In the genomic region with DNA sequence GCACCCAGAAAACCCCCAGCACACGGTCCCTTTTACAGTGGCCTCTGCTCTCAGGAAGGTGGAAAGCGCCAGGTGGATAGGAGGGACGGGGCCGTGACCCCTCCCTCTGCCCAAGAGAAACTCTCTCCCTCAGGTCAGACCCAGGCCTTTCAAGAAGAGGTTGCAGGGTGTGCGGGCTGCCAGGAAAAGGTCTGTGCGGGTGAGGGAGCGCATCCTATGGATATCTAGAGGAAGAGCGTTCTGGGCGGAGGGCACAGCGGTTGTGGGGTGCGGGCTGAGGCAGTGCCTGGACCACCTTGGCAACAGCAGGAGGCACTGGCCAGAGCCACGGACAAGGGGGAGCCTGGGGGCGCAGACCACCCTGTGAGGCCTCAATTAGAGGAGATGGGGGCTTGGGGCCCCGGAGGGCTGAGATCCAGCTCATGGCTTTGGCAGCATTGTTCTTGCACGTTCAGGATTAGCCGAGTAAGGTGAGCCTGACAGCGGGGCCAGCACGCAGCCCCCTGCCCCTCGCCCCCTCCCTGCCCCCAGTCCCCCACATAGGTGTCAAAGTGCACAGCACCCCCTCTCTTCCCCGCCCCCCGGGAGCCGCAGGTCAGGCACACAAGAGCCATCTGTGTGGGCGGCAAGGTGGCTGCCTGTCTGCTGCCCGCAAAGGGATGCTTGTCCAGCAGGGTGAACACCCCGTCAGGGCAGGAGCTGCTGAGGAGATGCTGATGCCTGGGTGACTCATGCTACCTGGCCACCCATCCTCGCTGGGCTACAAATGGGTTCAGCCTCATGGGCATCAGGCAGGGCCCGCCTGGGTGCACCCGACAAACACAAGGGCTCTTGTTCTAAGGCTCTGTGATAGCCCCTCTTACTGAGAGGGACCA, we compare ENCODE assay signal across 1 cellular context.
TF ChIP-seq lines count a peak whose summit lies in the region.

No MANE protein-coding gene starts in this region.

TF ChIP-seq in H1, 55 proteins besides CTCF, POLR2A, EP300 and RAD21 (continued from another document):
- TF ChIP-seq TCF12 (IDR thresholded peaks at IDR 0.05; ENCODE audit: low read depth, low read length) (no peak), SUZ12 (IDR thresholded peaks at IDR 0.05; ENCODE audit: low read length) (no peak), NANOG (IDR thresholded peaks at IDR 0.05; ENCODE audit: insufficient read depth, low read depth, low read length, poor library complexity, severe bottlenecking) (no peak), TEAD4 (IDR thresholded peaks at IDR 0.05; ENCODE audit: low read depth, low read length) (no peak), GABPA (IDR thresholded peaks at IDR 0.05; ENCODE audit: borderline replicate concordance, insufficient read depth, low read length) (no peak), POU5F1 (IDR thresholded peaks at IDR 0.05; ENCODE audit: low read depth, low read length) (no peak), E2F6 (IDR thresholded peaks at IDR 0.05) (no peak), BCL11A (IDR thresholded peaks at IDR 0.05; ENCODE audit: low read depth in 2 of 2, low read length in 2 of 2) (no peak), CHD7 (IDR thresholded peaks at IDR 0.05; ENCODE audit: insufficient replicate concordance, low read length) (no peak)
- TF ChIP-seq, protein P1, sequence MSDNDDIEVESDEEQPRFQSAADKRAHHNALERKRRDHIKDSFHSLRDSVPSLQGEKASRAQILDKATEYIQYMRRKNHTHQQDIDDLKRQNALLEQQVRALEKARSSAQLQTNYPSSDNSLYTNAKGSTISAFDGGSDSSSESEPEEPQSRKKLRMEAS (IDR thresholded peaks at IDR 0.05): no peak
